10 cellular contexts compared by ENCODE assay signal in genomic region chr16:2210386-2211365, GRCh38. TPM values are rescaled to one million over a fixed set of nuclear protein-coding genes. Genes with fewer than 3 reads are reported as not detected.
DNase-seq lines count a peak whose midpoint lies in the region; ATAC-seq and TF ChIP-seq lines count a peak whose summit lies in the region.
"Had no signal": no experiment of that assay in that cellular context is flagged by ENCODE, and none has a peak within 500 bp of the region (broad histone marks: within the 10 kb centered on the region; RNA-seq: fewer than 3 reads in every experiment).

BRICD5 (minus strand) TSS chr16:2210863; CDS start chr16:2210833, 30 bp downstream.

- H3K4me1 ChIP-seq in lower lobe of right lung (peaks cover 40% of the 10 kb centered on the region), upper lobe of right lung (peaks cover 36% of the 10 kb centered on the region)

- H3K27ac Mint-ChIP-seq in activated CD8-positive, alpha-beta T cell treated with anti-CD3 and anti-CD28 coated beads for 36 hours, result peak within 1 kb of the TSS; percentile 11
- H3K27ac Mint-ChIP-seq: CD4-positive, CD25-positive, alpha-beta regulatory T cell had no signal

- no peaks in the 10 kb centered on the region for H3K9me3 Mint-ChIP-seq in activated CD8-positive, alpha-beta T cell treated with anti-CD3 and anti-CD28 coated beads for 36 hours

- H3K9me3 ChIP-seq in lower lobe of right lung (no peaks in the 10 kb centered on the region), upper lobe of right lung (no peaks in the 10 kb centered on the region)

- peaks cover 27% of the 10 kb centered on the region for H3K4me1 Mint-ChIP-seq in activated CD8-positive, alpha-beta T cell treated with anti-CD3 and anti-CD28 coated beads for 36 hours (ENCODE audit: low read depth)

- CTCF ChIA-PET in activated CD8-positive, alpha-beta T cell treated with anti-CD3 and anti-CD28 coated beads for 36 hours (lab: Charles Lee), result interaction anchor here (1.2 kb wide), 1 partner anchor 12 kb away, joined by 3 read pairs; the partner anchor contains the start of gene E4F1

- no peak for ATAC-seq in activated CD8-positive, alpha-beta T cell treated with anti-CD3 and anti-CD28 coated beads for 36 hours
- ATAC-seq in lower lobe of right lung (no peak), upper lobe of right lung (no peak), left colon (no peak)

- TF ChIP-seq CTCF in activated CD8-positive, alpha-beta T cell treated with anti-CD3 and anti-CD28 coated beads for 36 hours (IDR thresholded peaks at IDR 0.05), result no peak
- TF ChIP-seq CTCF in lower lobe of right lung (IDR thresholded peaks at IDR 0.05), result no peak
- no peak for TF ChIP-seq CTCF in upper lobe of right lung (IDR thresholded peaks at IDR 0.05)

- H3K36me3 ChIP-seq in lower lobe of right lung (peaks cover 40% of the 10 kb centered on the region), upper lobe of right lung (peaks cover 34% of the 10 kb centered on the region)

- no peak within 1 kb of the TSS for H3K4me3 Mint-ChIP-seq in activated CD8-positive, alpha-beta T cell treated with anti-CD3 and anti-CD28 coated beads for 36 hours

- H3K4me3 ChIP-seq in lower lobe of right lung (no peak within 1 kb of the TSS), upper lobe of right lung (no peak within 1 kb of the TSS)

- H3K27me3 Mint-ChIP-seq in activated CD8-positive, alpha-beta T cell treated with anti-CD3 and anti-CD28 coated beads for 36 hours, result no peaks in the 10 kb centered on the region
- H3K27me3 Mint-ChIP-seq: CD4-positive, CD25-positive, alpha-beta regulatory T cell had no signal

- DNase-seq in stimulated activated CD4-positive, alpha-beta T cell treated with anti-CD3 and anti-CD28 coated beads, Interleukin-15, amount 100 ng/mL, for 24 hours, result peak; percentile 38
- DNase-seq in stimulated activated CD4-positive, alpha-beta T cell treated with anti-CD3 and anti-CD28 coated beads, Interleukin-2, amount 100 ng/mL, for 48 hours, result no peak
- no peak for DNase-seq in activated CD8-positive, alpha-beta T cell treated with anti-CD3 and anti-CD28 coated beads for 36 hours
- DNase-seq in lower lobe of right lung (peak; percentile 43), NCI-H748 treated with DMSO at 0.1 percent for 48 hours (lab: John Stamatoyannopoulos, UW) (no peak), upper lobe of right lung (no peak), GM03348 (ENCODE audit: low spot score) (no peak), left colon (no peak)
- DNase-seq: CD4-positive, CD25-positive, alpha-beta regulatory T cell; NCI-H510A had no signal

- H3K27ac ChIP-seq in lower lobe of right lung (no peak within 1 kb of the TSS), upper lobe of right lung (no peak within 1 kb of the TSS)

- intact Hi-C loops in activated CD8-positive, alpha-beta T cell treated with anti-CD3 and anti-CD28 coated beads for 36 hours (cut with micrococcal nuclease), result no loop called here
- intact Hi-C loops in lower lobe of right lung (cut with DNase I), result no loop called here
- intact Hi-C loops in upper lobe of right lung (cut with DNase I), result no loop called here
- intact Hi-C loops in left colon (cut with DNase I, micrococcal nuclease), result no loop called here

- peaks cover 47% of the 10 kb centered on the region for H3K36me3 Mint-ChIP-seq in activated CD8-positive, alpha-beta T cell treated with anti-CD3 and anti-CD28 coated beads for 36 hours (ENCODE audit: low read depth)
- H3K36me3 Mint-ChIP-seq: CD4-positive, CD25-positive, alpha-beta regulatory T cell had no signal

- H3K27me3 ChIP-seq in lower lobe of right lung (ENCODE audit: low read depth) (no peaks in the 10 kb centered on the region), upper lobe of right lung (no peaks in the 10 kb centered on the region)

- POLR2A ChIA-PET in activated CD8-positive, alpha-beta T cell treated with anti-CD3 and anti-CD28 coated beads for 36 hours (lab: Charles Lee), result interaction anchor here (1.2 to 10.2 kb wide), 5 partner anchors 20 to 61 kb away, joined by 3 to 95 read pairs (median 4); partner anchors contain the start of gene TRAF7

RNA-seq across cellular contexts. Expression of gene BRICD5, which starts in this region (rescaled TPM):
- 1 to 10 TPM; 6.6 to 6.9 TPM for total RNA-seq in activated CD8-positive, alpha-beta T cell treated with anti-CD3 and anti-CD28 coated beads for 36 hours
- total RNA-seq in lower lobe of right lung (7.8 TPM), upper lobe of right lung (7.5 TPM), left colon (10 to 100 TPM in 1 of 2 donors, 1 to 10 TPM in 1; 6.1 to 14.4 TPM)

Comparison
In these comparisons a context has a peak if more than half of its experiments do, and no peak if none do; other contexts are left out.
1. DNase-seq: peak in stimulated activated CD4-positive, alpha-beta T cell treated with anti-CD3 and anti-CD28 coated beads, Interleukin-15, amount 100 ng/mL, for 24 hours (single experiment) and lower lobe of right lung (single experiment); none in stimulated activated CD4-positive, alpha-beta T cell treated with anti-CD3 and anti-CD28 coated beads, Interleukin-2, amount 100 ng/mL, for 48 hours (0 of 2), activated CD8-positive, alpha-beta T cell treated with anti-CD3 and anti-CD28 coated beads for 36 hours (single experiment), NCI-H748 treated with DMSO at 0.1 percent for 48 hours (single experiment), upper lobe of right lung (single experiment), GM03348 (single experiment) and left colon (0 of 2).